22 cellular contexts compared by ENCODE assay signal in the genomic region with DNA sequence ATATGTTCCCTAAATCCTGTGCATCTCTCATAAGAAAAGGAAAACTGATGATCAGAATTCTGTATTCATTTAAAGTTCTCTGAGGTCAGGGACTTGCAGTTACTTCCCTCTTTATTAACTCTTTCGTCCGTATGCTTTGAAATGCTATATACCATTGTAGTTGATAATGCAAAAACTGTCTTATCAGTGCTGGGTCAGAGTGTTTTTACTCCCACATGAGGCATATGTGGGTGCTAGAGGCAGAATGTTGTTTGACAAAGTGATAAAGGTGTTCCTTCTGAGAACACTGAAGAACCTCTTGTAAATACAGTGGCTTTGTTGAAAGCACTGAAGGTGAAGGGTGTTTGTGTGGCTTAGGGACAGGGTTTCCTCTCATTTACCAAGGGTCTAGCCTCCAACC.
"Had no signal": no experiment of that assay in that cellular context is flagged by ENCODE, and none has a peak within 500 bp of the region (broad histone marks: within the 10 kb centered on the region; RNA-seq: fewer than 3 reads in every experiment).

No MANE protein-coding gene starts in this region.

- H3K4me3 Mint-ChIP-seq: activated T-helper 17 cell treated with anti-CD3 and anti-CD28 coated beads, Interleukin-2, amount 50 U/mL, for 72 hours; dendritic cell treated with granulocyte-macrophage colony-stimulating factor and Interleukin-4, amounts not matched to agents 40 ng/mL and 50 ng/mL, for 4 days; immature natural killer cell; naive thymus-derived CD8-positive, alpha-beta T cell; stimulated activated naive B cell treated with anti-CD40 and anti-IgM and Interleukin-4, amounts not matched to agents 10 μg/mL and 1 μg/mL and 100 μg/mL, for 72 hours had no signal

- H3K9me3 ChIP-seq: ascending aorta, prostate gland, testis, vagina had no signal

- H3K27ac ChIP-seq: ascending aorta, brain microvascular endothelial cell, hepatocyte, prostate gland, testis, vagina, WERI-Rb-1 had no signal

- H3K4me3 ChIP-seq: ascending aorta, hepatocyte, lung, prostate gland, testis, vagina had no signal

- H3K36me3 ChIP-seq: brain microvascular endothelial cell, prostate gland, vagina, WERI-Rb-1 had no signal

- H3K4me1 ChIP-seq: ascending aorta, prostate gland, testis, vagina had no signal

- H3K27me3 ChIP-seq: ascending aorta, brain microvascular endothelial cell, hepatocyte, testis, vagina had no signal

- H3K4me2 ChIP-seq: hepatocyte had no signal

- H3K27ac Mint-ChIP-seq: activated naive CD4-positive, alpha-beta T cell treated with anti-CD3 and anti-CD28 coated beads, Interleukin-2, amount 50 U/mL, for 72 hours; dendritic cell treated with granulocyte-macrophage colony-stimulating factor and Interleukin-4, amounts not matched to agents 40 ng/mL and 50 ng/mL, for 4 days; immature natural killer cell; stimulated activated naive B cell treated with anti-CD40 and anti-IgM and Interleukin-4, amounts not matched to agents 10 μg/mL and 1 μg/mL and 100 μg/mL, for 72 hours had no signal

- H3K4me1 Mint-ChIP-seq: immature natural killer cell had no signal

- H2AFZ ChIP-seq: hepatocyte had no signal

- DNase-seq: activated CD4-positive, CD25-positive, alpha-beta regulatory T cell treated with anti-CD3 and anti-CD28 coated beads, Interleukin-2, amount 50 U/mL, for 72 hours; activated T-cell treated with anti-CD3 and anti-CD28 coated beads, Interleukin-2, amount 50 U/mL, for 1 hour; brain microvascular endothelial cell; effector CD8-positive, alpha-beta T cell; foreskin melanocyte; immature natural killer cell; naive thymus-derived CD8-positive, alpha-beta T cell; stimulated activated CD4-positive, alpha-beta T cell treated with anti-CD3 and anti-CD28 coated beads, Interleukin-2, amount 100 ng/mL, for 48 hours; stimulated activated CD8-positive, alpha-beta memory T cell treated with anti-CD3 and anti-CD28 coated beads, Interleukin-4, amount 100 ng/mL, for 48 hours; stimulated activated naive B cell treated with anti-CD40 and anti-IgM and Interleukin-4, amounts not matched to agents 10 μg/mL and 1 μg/mL and 100 μg/mL, for 72 hours; testis; trophoblast cell; WERI-Rb-1 had no signal

- H3K27me3 Mint-ChIP-seq: activated T-helper 17 cell treated with anti-CD3 and anti-CD28 coated beads, Interleukin-2, amount 50 U/mL, for 72 hours; dendritic cell treated with granulocyte-macrophage colony-stimulating factor and Interleukin-4, amounts not matched to agents 40 ng/mL and 50 ng/mL, for 4 days; naive thymus-derived CD8-positive, alpha-beta T cell; stimulated activated naive B cell treated with anti-CD40 and anti-IgM and Interleukin-4, amounts not matched to agents 10 μg/mL and 1 μg/mL and 100 μg/mL, for 72 hours had no signal

- H3K79me2 ChIP-seq: hepatocyte had no signal

- ATAC-seq: activated naive CD4-positive, alpha-beta T cell treated with anti-CD3 and anti-CD28 coated beads, Interleukin-2, amount 50 U/mL, for 72 hours; activated T-helper 17 cell treated with anti-CD3 and anti-CD28 coated beads, Interleukin-2, amount 50 U/mL, for 72 hours; left lobe of liver; naive thymus-derived CD8-positive, alpha-beta T cell had no signal

- H3K9me3 Mint-ChIP-seq: activated T-helper 17 cell treated with anti-CD3 and anti-CD28 coated beads, Interleukin-2, amount 50 U/mL, for 72 hours; dendritic cell treated with granulocyte-macrophage colony-stimulating factor and Interleukin-4, amounts not matched to agents 40 ng/mL and 50 ng/mL, for 4 days; immature natural killer cell had no signal
